1 cellular context compared by ENCODE assay signal in genomic region chr10:100996678-100997363, GRCh38.
A peak's percentile ranks its signal among the peaks of the same experiment; 100 is the strongest.
TF ChIP-seq lines count a peak whose summit lies in the region.

No MANE protein-coding gene starts in this region.

TF ChIP-seq in HepG2, 621 proteins besides CTCF, POLR2A, EP300 and RAD21 (continued from another document and continues in another):
- TF ChIP-seq JARID2 (CRISPR knock-in tag; IDR thresholded peaks at IDR 0.05; ENCODE audit: insufficient replicate concordance), result no peak
- TF ChIP-seq ZIK1 (CRISPR knock-in tag; IDR thresholded peaks at IDR 0.05; ENCODE audit: borderline replicate concordance, low read depth), result 0 out of 2 replicates have a peak, but pooled peaks have one; percentile 13
- TF ChIP-seq ZNF761 (CRISPR knock-in tag; conservative IDR thresholded peaks at IDR 0.05), result 0 out of 2 replicates have a peak, but pooled peaks have one; percentile 3
- no peak for TF ChIP-seq ZNF530 (CRISPR knock-in tag; IDR thresholded peaks at IDR 0.05; ENCODE audit: low read depth)
- no peak for TF ChIP-seq KIAA2018 (CRISPR knock-in tag; IDR thresholded peaks at IDR 0.05; ENCODE audit: borderline replicate concordance)
- no peak for TF ChIP-seq ZC3H4 (CRISPR knock-in tag; IDR thresholded peaks at IDR 0.05; ENCODE audit: borderline replicate concordance)
- TF ChIP-seq ZBTB21 (CRISPR knock-in tag; IDR thresholded peaks at IDR 0.05), result no peak
- peak; percentile 17; the same call in 1 of the 2 replicates for TF ChIP-seq ZNF691 (CRISPR knock-in tag; IDR thresholded peaks at IDR 0.05; ENCODE audit: borderline replicate concordance, low read depth)
- TF ChIP-seq ZBTB10 (CRISPR knock-in tag; IDR thresholded peaks at IDR 0.05; ENCODE audit: borderline replicate concordance), result no peak
- no peak for TF ChIP-seq SIX4 (CRISPR knock-in tag; IDR thresholded peaks at IDR 0.05)
- no peak for TF ChIP-seq ZNF282 (IDR thresholded peaks at IDR 0.05; ENCODE audit: partially characterized antibody)
- TF ChIP-seq ZGPAT (CRISPR knock-in tag; IDR thresholded peaks at IDR 0.05), result no peak
- no peak for TF ChIP-seq ZNF431 (CRISPR knock-in tag; IDR thresholded peaks at IDR 0.05; ENCODE audit: borderline replicate concordance, low read depth)
- no peak for TF ChIP-seq ASH2L (IDR thresholded peaks at IDR 0.05; ENCODE audit: insufficient read length, low read depth, low read length)
- no peak for TF ChIP-seq ETS1 (CRISPR knock-in tag; IDR thresholded peaks at IDR 0.05)
- no peak for TF ChIP-seq MAZ (IDR thresholded peaks at IDR 0.05; ENCODE audit: borderline replicate concordance, low read depth, low read length)
- TF ChIP-seq MAZ (CRISPR knock-in tag; IDR thresholded peaks at IDR 0.05; ENCODE audit: low read depth), result 0 out of 2 replicates have a peak, but pooled peaks have one; percentile 37
- 0 out of 2 replicates have a peak, but pooled peaks have one; percentile 12 for TF ChIP-seq GATAD2A (CRISPR knock-in tag; IDR thresholded peaks at IDR 0.05)
- TF ChIP-seq BCLAF1 (IDR thresholded peaks at IDR 0.05), result no peak
- no peak for TF ChIP-seq AHDC1 (CRISPR knock-in tag; IDR thresholded peaks at IDR 0.05; ENCODE audit: borderline replicate concordance)
- TF ChIP-seq KAT2B (IDR thresholded peaks at IDR 0.05; ENCODE audit: borderline replicate concordance, low read depth, low read length), result no peak
- no peak for TF ChIP-seq ZNF33A (CRISPR knock-in tag; IDR thresholded peaks at IDR 0.05; ENCODE audit: borderline replicate concordance)
- TF ChIP-seq ZBTB44 (CRISPR knock-in tag; IDR thresholded peaks at IDR 0.05), result no peak
- TF ChIP-seq JUN (CRISPR knock-in tag; IDR thresholded peaks at IDR 0.05), result no peak
